In genomic region chr2:208240641-208241209, GRCh38 we compare ENCODE assay signal across 17 cellular contexts. TPM values are rescaled to one million over a fixed set of nuclear protein-coding genes. Genes with fewer than 3 reads are reported as not detected.
DNase-seq lines count a peak whose midpoint lies in the region; ATAC-seq and TF ChIP-seq lines count a peak whose summit lies in the region.
"Had no signal": no experiment of that assay in that cellular context is flagged by ENCODE, and none has a peak within 500 bp of the region (broad histone marks: within the 10 kb centered on the region; RNA-seq: fewer than 3 reads in every experiment).

No MANE protein-coding gene starts in this region.

- H3K4me3 ChIP-seq in mucosa of descending colon = no peak overlapping the region
- no peak overlapping the region for H3K4me3 ChIP-seq in MG63
- H3K4me3 ChIP-seq: BLaER1 treated with 17β-estradiol and CSF1 and Interleukin-3, amounts not matched to agents 10 nM and 100 nM; GM23248 had no signal

- TF ChIP-seq CTCF in 22Rv1 (IDR thresholded peaks at IDR 0.05) (no peak), VCaP (conservative IDR thresholded peaks at IDR 0.05) (no peak), mucosa of descending colon (IDR thresholded peaks at IDR 0.05) (no peak)

- H3K36me3 ChIP-seq in mucosa of descending colon (ENCODE audit: low read depth) (peaks cover 20% of the 10 kb centered on the region), MG63 (no peaks in the 10 kb centered on the region; the same call in 1 of the 2 replicates)

- H3K9me3 ChIP-seq in mucosa of descending colon = no peaks in the 10 kb centered on the region
- no peaks in the 10 kb centered on the region for H3K9me3 ChIP-seq in MG63
- H3K9me3 ChIP-seq: BLaER1 treated with 17β-estradiol and CSF1 and Interleukin-3, amounts not matched to agents 10 nM and 100 nM had no signal

- DNase-seq in kidney tubule cell (ENCODE audit: low spot score) = peak; percentile 35
- DNase-seq in mucosa of descending colon = no peak
- DNase-seq in OCI-M2 (lab: John Stamatoyannopoulos, UW; ENCODE audit: unreplicated experiment) = no peak
- no peak for DNase-seq in COLO668 (lab: John Stamatoyannopoulos, UW; ENCODE audit: unreplicated experiment)
- no peak for DNase-seq in MG63
- no peak for DNase-seq in SIG-M5 treated with dmso at 0.1 percent for 504 hours (lab: John Stamatoyannopoulos, UW; ENCODE audit: unreplicated experiment)
- DNase-seq: ACHN; CD4-positive, alpha-beta T cell; COR-L47; GM23248 had no signal

- intact Hi-C loops in mucosa of descending colon (cut with DNase I, micrococcal nuclease) = no loop called here

- H3K27ac ChIP-seq in 22Rv1 = peak overlapping the region; percentile 34; the same call in 1 of the 2 replicates
- peak overlapping the region; percentile 35 for H3K27ac ChIP-seq in VCaP
- H3K27ac ChIP-seq: BLaER1 treated with 17β-estradiol and CSF1 and Interleukin-3, amounts not matched to agents 10 nM and 100 nM; GM23248; HL-60 had no signal

- H3K4me1 ChIP-seq in mucosa of descending colon (ENCODE audit: low read depth) = no peaks in the 10 kb centered on the region

- no peaks in the 10 kb centered on the region for H3K27me3 ChIP-seq in MG63
- H3K27me3 ChIP-seq: BLaER1 treated with 17β-estradiol and CSF1 and Interleukin-3, amounts not matched to agents 10 nM and 100 nM had no signal

- ATAC-seq in mucosa of descending colon = peak; percentile 80
- ATAC-seq: HCT116 had no signal

RNA-seq across cellular contexts. Expression of gene IDH1, which starts 14.1 kb away (rescaled TPM):
- 100 to 1,000 TPM; 105 to 233 (median 227) TPM for total RNA-seq in mucosa of descending colon
- 29.6 and 37.0 TPM in 2 replicates for total RNA-seq in MG63 (2014; rRNA removed; shearing (Covaris generic); ENCODE audit: low replicate concordance)

RNA-seq across cellular contexts. Expression of gene PIKFYVE, which starts 25.3 kb away (rescaled TPM):
- total RNA-seq in mucosa of descending colon = 10 to 100 TPM; 20.5 to 29.6 (median 25.2) TPM
- total RNA-seq in MG63 (2014; rRNA removed; shearing (Covaris generic); ENCODE audit: low replicate concordance) = 7.1 and 9.4 TPM in 2 replicates

RNA-seq across cellular contexts. Expression of gene C2orf80, which starts 50.9 kb away (rescaled TPM):
- not detected for total RNA-seq in mucosa of descending colon
- not detected in 2 replicates for total RNA-seq in MG63 (2014; rRNA removed; shearing (Covaris generic); ENCODE audit: low replicate concordance)
- total RNA-seq: A172; CD4-positive, alpha-beta T cell; Daoy; GM23248 had no signal
